Comparison of ENCODE assay signal across 14 cellular contexts in genomic region chr6:164085086-164085485, GRCh38.
DNase-seq lines count a peak whose midpoint lies in the region; ATAC-seq and TF ChIP-seq lines count a peak whose summit lies in the region.
"Had no signal": no experiment of that assay in that cellular context is flagged by ENCODE, and none has a peak within 500 bp of the region (broad histone marks: within the 10 kb centered on the region; RNA-seq: fewer than 3 reads in every experiment).

No MANE protein-coding gene starts in this region.

- H3K4me3 ChIP-seq in body of pancreas: no peak overlapping the region
- H3K4me3 ChIP-seq in heart left ventricle: peak overlapping the region in 7 of 12 donors; percentile 12 to 40 (median 26)
- peak overlapping the region; percentile 34 for H3K4me3 ChIP-seq in neuron (ENCODE audit: low read length)

- H3K27me3 ChIP-seq in body of pancreas: no peaks in the 10 kb centered on the region
- no peaks in the 10 kb centered on the region for H3K27me3 ChIP-seq in heart left ventricle
- H3K27me3 ChIP-seq in neuron (ENCODE audit: insufficient read depth, low read length): no peaks in the 10 kb centered on the region

- H3K27ac ChIP-seq in body of pancreas (peak overlapping the region in 3 of 4 donors; percentile 61 to 81 (median 79)), heart left ventricle (peak overlapping the region; percentile 84 to 96 (median 88)), temporal lobe (ENCODE audit: low read depth, low read length) (peak overlapping the region; percentile 51)

- no peaks in the 10 kb centered on the region for H3K9me3 ChIP-seq in body of pancreas
- H3K9me3 ChIP-seq in heart left ventricle: no peaks in the 10 kb centered on the region
- H3K9me3 ChIP-seq in neuron (ENCODE audit: low read length): no peaks in the 10 kb centered on the region

- ATAC-seq in body of pancreas (no peak), heart left ventricle (peak in 2 of 4 donors; percentile 3 to 19), HG03280 (IDR thresholded peaks at IDR 0.05; ENCODE audit: unreplicated experiment) (no peak)
- ATAC-seq: activated CD8-positive, alpha-beta T cell treated with anti-CD3 and anti-CD28 coated beads for 36 hours; natural killer cell had no signal

- H3K4me1 ChIP-seq in body of pancreas (peaks cover 7% of the 10 kb centered on the region), heart left ventricle (peaks cover 0 to 25% (median 17%) of the 10 kb centered on the region in 12 donors), neuron (ENCODE audit: insufficient read depth, low read length) (peaks cover 45% of the 10 kb centered on the region)

- intact Hi-C loops in body of pancreas (cut with DNase I) (no loop called here), heart left ventricle (cut with DNase I) (no loop called here)

- TF ChIP-seq CTCF in body of pancreas (IDR thresholded peaks at IDR 0.05) (no peak), heart left ventricle (IDR thresholded peaks at IDR 0.05) (no peak)

- 82 to 87% methylated on average over 16 of the region's 16 CpGs for WGBS in body of pancreas, 2 donors
- WGBS in heart left ventricle, 4 donors: 79 to 84% (median 81%) methylated on average over 16 of the region's 16 CpGs

- H2AFZ ChIP-seq in neuron (ENCODE audit: low read depth, low read length): no peak overlapping the region

- no peak for TF ChIP-seq POLR2A in body of pancreas (IDR thresholded peaks at IDR 0.05)
- no peak for TF ChIP-seq POLR2A in heart left ventricle (IDR thresholded peaks at IDR 0.05)

- H3K36me3 ChIP-seq in body of pancreas (replicated peaks in 1 of 2; ENCODE audit: insufficient read depth in 1 of 2, low read depth in 2 of 2) (no peaks in the 10 kb centered on the region), heart left ventricle (no peaks in the 10 kb centered on the region), neuron (ENCODE audit: insufficient read depth, low read length) (no peaks in the 10 kb centered on the region)

- no peak for DNase-seq in body of pancreas
- DNase-seq in heart left ventricle: no peak
- no peak for DNase-seq in GF-D8 (lab: John Stamatoyannopoulos, UW)
- DNase-seq in H4 (ENCODE audit: low spot score): no peak
- no peak for DNase-seq in UCSD-AML1 (lab: John Stamatoyannopoulos, UW; ENCODE audit: unreplicated experiment)
- DNase-seq: activated CD8-positive, alpha-beta T cell treated with anti-CD3 and anti-CD28 coated beads for 36 hours; activated gamma-delta T cell; DMS79; Karpas-422; natural killer cell; NCI-H1694 had no signal

Comparison
In these comparisons a context has a peak if more than half of its experiments do, and no peak if none do; other contexts are left out.
1. H3K4me3 ChIP-seq: peak in heart left ventricle (7 of 12) and neuron (single experiment); none in body of pancreas (0 of 2).
2. Peak in every context shown above with its lines, with median percentiles within 50 percentile points of each other: H3K27ac ChIP-seq.